ENCODE assay signal across 20 cellular contexts in the genomic region with DNA sequence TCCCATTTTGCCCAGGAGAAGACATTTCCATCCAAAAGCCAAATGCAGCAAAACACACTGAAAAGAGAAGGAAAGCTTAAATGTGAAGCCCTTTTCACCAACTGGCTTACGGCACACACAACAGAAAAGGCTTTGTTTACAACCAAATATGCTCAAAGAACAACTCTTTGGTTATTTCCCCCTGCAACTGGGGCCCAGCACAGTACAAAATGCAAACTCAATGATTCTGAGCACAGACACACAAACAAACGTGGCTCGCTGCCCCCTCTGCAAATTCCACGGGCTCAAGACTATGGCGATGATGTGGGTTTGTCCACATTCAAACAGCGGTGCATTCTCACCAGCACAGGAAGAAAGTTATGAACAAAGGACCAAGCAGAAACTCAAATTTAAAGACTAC. TPM values are rescaled to one million over a fixed set of nuclear protein-coding genes. Genes with fewer than 3 reads are reported as not detected.
A peak's percentile ranks its signal among the peaks of the same experiment; 100 is the strongest.
DNase-seq lines count a peak whose midpoint lies in the region; ATAC-seq, FAIRE-seq and TF ChIP-seq lines count a peak whose summit lies in the region.
"Had no signal": no experiment of that assay in that cellular context is flagged by ENCODE, and none has a peak within 500 bp of the region (broad histone marks: within the 10 kb centered on the region; RNA-seq: fewer than 3 reads in every experiment).

No MANE protein-coding gene starts in this region.

- no peaks in the 10 kb centered on the region for H3K9me3 ChIP-seq in stomach smooth muscle (ENCODE audit: control insufficient read depth in 2 of 2, low read length in 2 of 2)
- H3K9me3 ChIP-seq in heart right ventricle, result no peaks in the 10 kb centered on the region
- H3K9me3 ChIP-seq in A673 (ENCODE audit: low read depth, low read length, poor library complexity, severe bottlenecking), result no peaks in the 10 kb centered on the region
- H3K9me3 ChIP-seq: BE2C had no signal

- H3K4me3 ChIP-seq in dorsolateral prefrontal cortex (peak overlapping the region in 4 of 59 donors; percentile 0 to 33 (median 16)), stomach smooth muscle (ENCODE audit: low read length in 2 of 2) (no peak overlapping the region), heart right ventricle (no peak overlapping the region), A673 (ENCODE audit: low read depth, low read length, poor library complexity, severe bottlenecking) (no peak overlapping the region)
- H3K4me3 ChIP-seq: K562 had no signal

- POLR2A ChIA-PET in A673 (lab: Charles Lee; ENCODE audit: low non-redundant PET), result no interaction called here

- H3K27me3 ChIP-seq in dorsolateral prefrontal cortex (peaks cover 0 to 12% (median 4%) of the 10 kb centered on the region in 45 donors), layer of hippocampus (ENCODE audit: control insufficient read depth, insufficient read depth, low read length) (no peaks in the 10 kb centered on the region), stomach smooth muscle (ENCODE audit: control insufficient read depth in 1 of 2, insufficient read depth in 2 of 2, low read length in 2 of 2) (no peaks in the 10 kb centered on the region), heart right ventricle (peaks cover 4 to 26% (median 10%) of the 10 kb centered on the region in 7 donors), A673 (replicated peaks; ENCODE audit: insufficient read depth, low read depth, low read length, poor library complexity) (peaks cover 53% of the 10 kb centered on the region)
- H3K27me3 ChIP-seq: BE2C had no signal

- 84 to 86% methylated on average over 6 of the region's 6 CpGs for WGBS in heart right ventricle, 2 donors

- H3K4me1 ChIP-seq in stomach smooth muscle (ENCODE audit: control insufficient read depth, insufficient read depth, low read length), result peaks cover 66% of the 10 kb centered on the region
- peaks cover 0 to 10% (median 0%) of the 10 kb centered on the region in 9 donors for H3K4me1 ChIP-seq in heart right ventricle
- H3K4me1 ChIP-seq in A673 (ENCODE audit: insufficient read depth, low read length, poor library complexity, severe bottlenecking), result no peaks in the 10 kb centered on the region
- H3K4me1 ChIP-seq: BE2C had no signal

- no peak overlapping the region for H3K9ac ChIP-seq in stomach smooth muscle (ENCODE audit: low read length in 2 of 2)

- TF ChIP-seq CTCF in dorsolateral prefrontal cortex (IDR thresholded peaks at IDR 0.05 in 54 of 56, conservative IDR thresholded peaks at IDR 0.05 in 2 of 56; ENCODE audit: low read depth in 1 of 56, partially characterized antibody in 56 of 56), result no peak
- TF ChIP-seq CTCF in heart right ventricle (IDR thresholded peaks at IDR 0.05), result no peak
- TF ChIP-seq CTCF in A673 (conservative IDR thresholded peaks at IDR 0.05; ENCODE audit: low read depth, low read length), result no peak

- ATAC-seq in heart right ventricle (no peak), GM19023 (IDR thresholded peaks at IDR 0.05; ENCODE audit: unreplicated experiment) (no peak)
- ATAC-seq: CD8-positive, alpha-beta T cell; K562 had no signal

- H3K36me3 ChIP-seq in stomach smooth muscle (ENCODE audit: control insufficient read depth in 2 of 2, insufficient read depth in 2 of 2, low read length in 2 of 2), result peaks cover 0 to 1% of the 10 kb centered on the region in 2 donors
- no peaks in the 10 kb centered on the region for H3K36me3 ChIP-seq in heart right ventricle
- no peaks in the 10 kb centered on the region for H3K36me3 ChIP-seq in A673 (ENCODE audit: insufficient read depth, low read length, poor library complexity, severe bottlenecking)
- H3K36me3 ChIP-seq: BE2C had no signal

- FAIRE-seq in RCC 7860 (lab: Jason Lieb, UNC), result no peak
- FAIRE-seq: H1, K562 had no signal

- BruUV-seq in A673 (replicated peaks; lab: Mats Ljungman, UMichigan), result no TSS peak

- intact Hi-C loops in dorsolateral prefrontal cortex (cut with DNase I) (no loop called here), heart right ventricle (cut with DNase I) (no loop called here), A673 (cut with micrococcal nuclease; ENCODE audit: unreplicated experiment) (no loop called here)

- H3K27ac ChIP-seq in dorsolateral prefrontal cortex (peak overlapping the region in 43 of 59 donors; percentile 0 to 77 (median 45)), layer of hippocampus (ENCODE audit: low read depth, low read length) (peak overlapping the region; percentile 53), stomach smooth muscle (ENCODE audit: low read length) (peak overlapping the region; percentile 42), heart right ventricle (no peak overlapping the region), A673 (ENCODE audit: low read depth, low read length, poor library complexity, severe bottlenecking) (no peak overlapping the region)
- H3K27ac ChIP-seq: RWPE1 had no signal

- CTCF ChIA-PET in A673 (lab: Charles Lee), result no interaction called here

- DNase-seq in dorsolateral prefrontal cortex (peak in 2 of 10 donors; percentile 41 to 58), heart right ventricle (no peak), RCC 7860 (ENCODE audit: low spot score) (no peak), A673 (ENCODE audit: low spot score) (no peak)
- DNase-seq: BE2C; CD8-positive, alpha-beta T cell; DND-41; GF-D8; HFFc6; NCI-H146; NCI-H345; NCI-H69; NK-92 treated with Interleukin-12 subunit alpha and Interleukin-12 subunit beta, amount 100 ng/mL, for 24 hours; OCI-M1 had no signal

RNA-seq across cellular contexts. Expression of a gene that starts 5.3 kb away (rescaled TPM):
- total RNA-seq in dorsolateral prefrontal cortex, result 1 to 10 TPM in 117 of 120 experiments, under 1 TPM in 3; 0.46 to 8.0 (median 2.3) TPM
- 1 to 10 TPM; 3.0 to 9.8 (median 4.4) TPM for total RNA-seq in heart right ventricle
- polyA plus RNA-seq in heart right ventricle, result 1 to 10 TPM; 2.0 to 2.7 TPM
- total RNA-seq in A673 (2021), result not detected in 2 replicates
- total RNA-seq: CD8-positive, alpha-beta T cell; HFFc6; K562 had no signal
- polyA plus RNA-seq: K562 had no signal

Comparison
In these comparisons a context has a peak if more than half of its experiments do, and no peak if none do; other contexts are left out.
1. H3K27ac ChIP-seq: peak in dorsolateral prefrontal cortex (43 of 59), layer of hippocampus (single experiment) and stomach smooth muscle (single experiment); none in heart right ventricle (0 of 10) and A673 (single experiment).